20 cellular contexts compared by ENCODE assay signal in the genomic region with DNA sequence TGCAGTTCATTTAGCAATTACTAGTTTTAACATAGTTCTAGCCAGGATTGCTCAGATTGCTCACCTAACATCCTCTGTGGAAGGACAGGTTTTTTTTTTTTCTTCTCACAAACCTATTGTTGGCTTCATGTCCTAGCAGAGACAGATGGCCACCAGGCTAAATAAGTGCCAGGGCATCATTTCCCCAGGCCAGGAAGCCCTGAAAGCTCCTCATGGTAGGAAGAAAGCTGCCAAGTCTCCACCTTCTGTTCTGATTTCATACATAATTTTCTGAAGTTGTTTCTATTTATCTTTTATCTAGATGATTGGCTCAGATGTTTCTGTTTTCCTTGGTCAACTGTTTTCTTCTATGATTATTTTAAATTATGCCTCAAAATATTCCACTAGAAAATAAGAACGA. TPM values are rescaled to one million over a fixed set of nuclear protein-coding genes. Genes with fewer than 3 reads are reported as not detected.
DNase-seq lines count a peak whose midpoint lies in the region; ATAC-seq, FAIRE-seq and TF ChIP-seq lines count a peak whose summit lies in the region.
"Had no signal": no experiment of that assay in that cellular context is flagged by ENCODE, and none has a peak within 500 bp of the region (broad histone marks: within the 10 kb centered on the region; RNA-seq: fewer than 3 reads in every experiment).

No MANE protein-coding gene starts in this region.

- H3K9me3 ChIP-seq in upper lobe of left lung = no peaks in the 10 kb centered on the region
- H3K9me3 ChIP-seq: left ventricle myocardium inferior, uterus had no signal

- no peak for TF ChIP-seq POLR2A in upper lobe of left lung (IDR thresholded peaks at IDR 0.05)

- H3K9me3 Mint-ChIP-seq in activated T-helper 17 cell treated with anti-CD3 and anti-CD28 coated beads, Interleukin-2, amount 50 U/mL, for 72 hours = no peaks in the 10 kb centered on the region
- peaks cover 5% of the 10 kb centered on the region for H3K9me3 Mint-ChIP-seq in mesothelial cell of epicardium
- H3K9me3 Mint-ChIP-seq: immature natural killer cell had no signal

- no peak for TF ChIP-seq CTCF in mesothelial cell of epicardium (IDR thresholded peaks at IDR 0.05; ENCODE audit: unreplicated experiment)
- no peak for TF ChIP-seq CTCF in upper lobe of left lung (IDR thresholded peaks at IDR 0.05)

- no peak for TF ChIP-seq EP300 in upper lobe of left lung (IDR thresholded peaks at IDR 0.05)

- peaks cover 51% of the 10 kb centered on the region for H3K36me3 Mint-ChIP-seq in activated T-helper 17 cell treated with anti-CD3 and anti-CD28 coated beads, Interleukin-2, amount 50 U/mL, for 72 hours (ENCODE audit: low read depth)
- peaks cover 49% of the 10 kb centered on the region for H3K36me3 Mint-ChIP-seq in mesothelial cell of epicardium

- H3K4me3 Mint-ChIP-seq in activated T-helper 17 cell treated with anti-CD3 and anti-CD28 coated beads, Interleukin-2, amount 50 U/mL, for 72 hours = peak overlapping the region; percentile 24
- H3K4me3 Mint-ChIP-seq in mesothelial cell of epicardium = no peak overlapping the region
- H3K4me3 Mint-ChIP-seq: activated T-helper 1 cell treated with anti-CD3 and anti-CD28 coated beads, Interleukin-12 subunit alpha, Interleukin-12 subunit beta, Interleukin-2, Interleukin-4 antibody, amounts not matched to agents 30 ng/mL and 10 ng/mL and 1 ng/mL, durations not matched to agents 14 hours and 24 hours and 36 hours; immature natural killer cell had no signal

- DNase-seq in NCI-H524 (lab: John Stamatoyannopoulos, UW) = peak; percentile 10 to 44
- no peak for DNase-seq in NCI-H524 treated with DMSO at 0.1 percent for 48 hours (lab: John Stamatoyannopoulos, UW)
- DNase-seq in GM19239 (ENCODE audit: insufficient read length, low spot score) = no peak
- DNase-seq in mesothelial cell of epicardium (ENCODE audit: low spot score in 2 of 2, unreplicated experiment in 2 of 2) = no peak
- no peak for DNase-seq in upper lobe of left lung
- DNase-seq in NCI-H187 (lab: John Stamatoyannopoulos, UW) = no peak
- DNase-seq: activated CD4-positive, CD25-positive, alpha-beta regulatory T cell; Caco-2; immature natural killer cell; left ventricle myocardium inferior; MG63; NCI-H2227 treated with DMSO at 0.1 percent for 48 hours; uterus had no signal

- WGBS in upper lobe of left lung, 2 donors = 88 to 90% methylated on average over 1 of the region's 1 CpG

- no peak for ATAC-seq in activated T-helper 17 cell treated with anti-CD3 and anti-CD28 coated beads, Interleukin-2, amount 50 U/mL, for 72 hours (replicated peaks)
- ATAC-seq in GM18868 (IDR thresholded peaks at IDR 0.05; ENCODE audit: unreplicated experiment) = no peak
- ATAC-seq in upper lobe of left lung (ENCODE audit: low FRiP score in 2 of 2) = no peak

- H3K27me3 Mint-ChIP-seq in activated T-helper 17 cell treated with anti-CD3 and anti-CD28 coated beads, Interleukin-2, amount 50 U/mL, for 72 hours = no peaks in the 10 kb centered on the region
- no peaks in the 10 kb centered on the region for H3K27me3 Mint-ChIP-seq in mesothelial cell of epicardium (ENCODE audit: low read depth)

- H3K27ac ChIP-seq in upper lobe of left lung = no peak overlapping the region
- H3K27ac ChIP-seq: left ventricle myocardium inferior, uterus had no signal

- H3K27me3 ChIP-seq in upper lobe of left lung = no peaks in the 10 kb centered on the region
- H3K27me3 ChIP-seq: dorsolateral prefrontal cortex, MG63, uterus had no signal

- H3K4me1 ChIP-seq in upper lobe of left lung = no peaks in the 10 kb centered on the region
- H3K4me1 ChIP-seq: Caco-2, left ventricle myocardium inferior, uterus had no signal

- peak overlapping the region; percentile 84 for H3K27ac Mint-ChIP-seq in activated T-helper 17 cell treated with anti-CD3 and anti-CD28 coated beads, Interleukin-2, amount 50 U/mL, for 72 hours
- H3K27ac Mint-ChIP-seq in mesothelial cell of epicardium = peak overlapping the region; percentile 23

- peaks cover 29% of the 10 kb centered on the region for H3K4me1 Mint-ChIP-seq in activated T-helper 17 cell treated with anti-CD3 and anti-CD28 coated beads, Interleukin-2, amount 50 U/mL, for 72 hours
- no peaks in the 10 kb centered on the region for H3K4me1 Mint-ChIP-seq in mesothelial cell of epicardium

- peaks cover 0 to 22% (median 3%) of the 10 kb centered on the region in 4 donors for H3K36me3 ChIP-seq in upper lobe of left lung
- H3K36me3 ChIP-seq: uterus had no signal

- no peak overlapping the region for H3K4me3 ChIP-seq in upper lobe of left lung
- H3K4me3 ChIP-seq: dorsolateral prefrontal cortex, left ventricle myocardium inferior, MG63, uterus had no signal

- peak; percentile 18 for FAIRE-seq in GM19239 (lab: Jason Lieb, UNC)

RNA-seq across cellular contexts. Expression of a gene that starts 31.0 kb away (rescaled TPM):
- not detected for total RNA-seq in activated T-helper 17 cell treated with anti-CD3 and anti-CD28 coated beads, Interleukin-2, amount 50 U/mL, for 72 hours
- total RNA-seq in mesothelial cell of epicardium (not detected in 3 replicates), upper lobe of left lung (not detected)
- total RNA-seq: A172; activated T-helper 1 cell treated with anti-CD3 and anti-CD28 coated beads, Interleukin-12 subunit alpha, Interleukin-12 subunit beta, Interleukin-2, Interleukin-4 antibody, amounts not matched to agents 30 ng/mL and 10 ng/mL and 1 ng/mL, durations not matched to agents 14 hours and 24 hours and 36 hours; Caco-2; dorsolateral prefrontal cortex; fibroblast of villous mesenchyme; left ventricle myocardium inferior; mononuclear cell; uterus had no signal

RNA-seq across cellular contexts. Expression of a gene that starts 37.0 kb away (rescaled TPM):
- 100 to 1,000 TPM; 140 to 158 TPM for total RNA-seq in activated T-helper 17 cell treated with anti-CD3 and anti-CD28 coated beads, Interleukin-2, amount 50 U/mL, for 72 hours
- 15.5 to 16.6 TPM (median 16.0 TPM) in 3 replicates for total RNA-seq in mesothelial cell of epicardium
- 100 to 1,000 TPM in 2 of 6 donors, 10 to 100 TPM in 4; 50.6 to 170 (median 60.5) TPM for total RNA-seq in upper lobe of left lung

RNA-seq across cellular contexts. Expression of a gene that starts 58.6 kb away (rescaled TPM):
- total RNA-seq in activated T-helper 17 cell treated with anti-CD3 and anti-CD28 coated beads, Interleukin-2, amount 50 U/mL, for 72 hours = 1 to 10 TPM; 7.7 to 8.3 TPM
- total RNA-seq in mesothelial cell of epicardium = 41.2 to 43.8 TPM (median 42.2 TPM) in 3 replicates
- total RNA-seq in upper lobe of left lung = 10 to 100 TPM in 5 of 6 donors, 1 to 10 TPM in 1; 9.4 to 22.3 (median 15.8) TPM

Comparison
In these comparisons a context has a peak if more than half of its experiments do, and no peak if none do; other contexts are left out.
1. DNase-seq: peak in NCI-H524 (2 of 2); none in NCI-H524 treated with DMSO at 0.1 percent for 48 hours (single experiment), GM19239 (single experiment), mesothelial cell of epicardium (0 of 2), upper lobe of left lung (0 of 2) and NCI-H187 (0 of 2).